Comparison of ENCODE assay signal across 1 cellular context in genomic region chr10:36499696-36500095, GRCh38.
TF ChIP-seq lines count a peak whose summit lies in the region.

No MANE protein-coding gene starts in this region.

TF ChIP-seq in SK-N-SH treated with all-trans-retinoic acid at 6 μM for 48 hours, 23 proteins besides CTCF, POLR2A, EP300 and RAD21 (continued from another document):
- TF ChIP-seq TSHZ2 (CRISPR knock-in tag; IDR thresholded peaks at IDR 0.05), result no peak
- TF ChIP-seq ARNTL (CRISPR knock-in tag; IDR thresholded peaks at IDR 0.05; ENCODE audit: borderline replicate concordance, low read depth), result no peak
